ENCODE assay signal across 9 cellular contexts in genomic region chr3:178982138-178982537, GRCh38.
DNase-seq lines count a peak whose midpoint lies in the region; ATAC-seq lines count a peak whose summit lies in the region.
"Had no signal": no experiment of that assay in that cellular context is flagged by ENCODE, and none has a peak within 500 bp of the region (broad histone marks: within the 10 kb centered on the region; RNA-seq: fewer than 3 reads in every experiment).

No MANE protein-coding gene starts in this region.

- ATAC-seq in GM18870 (IDR thresholded peaks at IDR 0.05; ENCODE audit: unreplicated experiment), result peak; percentile 98
- ATAC-seq in HG02571 (IDR thresholded peaks at IDR 0.05; ENCODE audit: unreplicated experiment), result peak; percentile 85
- ATAC-seq in HG03558 (IDR thresholded peaks at IDR 0.05; ENCODE audit: extremely low read depth, unreplicated experiment), result peak; percentile 97

- DNase-seq in kidney tubule cell (ENCODE audit: low spot score) (peak; percentile 40), NAMALWA (ENCODE audit: low spot score) (no peak), HPDE6-E6E7 (ENCODE audit: extremely low spot score) (no peak)
- DNase-seq in activated CD4-positive, alpha-beta T cell treated with anti-CD3 and anti-CD28 coated beads, Interleukin-2, amount 50 U/mL, for 4 hours, result no peak
- DNase-seq: GF-D8, NCI-H2081 treated with DMSO at 0.1 percent for 48 hours had no signal
